Comparison of ENCODE assay signal across 22 cellular contexts in the genomic region with DNA sequence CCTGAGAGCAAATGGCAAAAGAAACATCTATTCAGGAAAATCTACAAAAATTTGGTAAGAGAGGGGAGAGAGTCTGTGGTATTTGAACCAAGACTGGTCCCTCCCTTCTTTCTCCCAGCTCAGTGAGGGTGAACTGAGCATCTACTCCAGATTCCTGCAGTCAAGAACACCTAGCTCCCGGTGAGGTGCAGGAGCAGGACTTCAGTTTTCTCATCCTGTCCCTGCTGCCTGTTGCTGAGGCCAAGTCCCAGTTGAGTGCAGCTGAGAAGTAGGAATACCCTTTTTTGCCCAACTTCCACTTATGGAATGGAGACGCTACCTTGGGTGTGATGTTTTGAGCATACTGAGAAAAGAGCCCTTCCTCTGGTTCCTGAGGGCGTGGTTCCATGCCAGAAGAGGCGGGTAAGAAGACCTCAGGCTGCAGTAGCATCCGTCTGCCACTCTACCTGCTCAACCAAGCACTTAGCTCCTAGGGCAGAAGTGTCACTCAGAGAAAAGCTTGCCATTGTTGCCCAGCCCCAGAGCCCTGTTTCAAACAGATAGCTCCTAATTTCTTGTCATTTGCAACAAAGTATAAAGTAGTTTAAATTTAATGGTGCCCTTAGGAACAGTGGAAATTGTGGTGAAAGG.
A peak's percentile ranks its signal among the peaks of the same experiment; 100 is the strongest.
DNase-seq lines count a peak whose midpoint lies in the region; ATAC-seq and TF ChIP-seq lines count a peak whose summit lies in the region.
"Had no signal": no experiment of that assay in that cellular context is flagged by ENCODE, and none has a peak within 500 bp of the region (broad histone marks: within the 10 kb centered on the region; RNA-seq: fewer than 3 reads in every experiment).

No MANE protein-coding gene starts in this region.

- ATAC-seq in HCT116 (peak; percentile 75; the same call in 1 of the 2 replicates), mucosa of descending colon (peak; percentile 27)

- H3K27me3 ChIP-seq in HCT116 (ENCODE audit: insufficient read depth, low read length): no peaks in the 10 kb centered on the region

- H3K27ac Mint-ChIP-seq in activated CD4-positive, alpha-beta T cell treated with anti-CD3 and anti-CD28 coated beads, Interleukin-2, amount 10 ng/mL, durations not matched to agents 7 days and 5 days: peak overlapping the region; percentile 62
- H3K27ac Mint-ChIP-seq in activated T-helper 1 cell treated with anti-CD3 and anti-CD28 coated beads, Interleukin-12 subunit alpha, Interleukin-12 subunit beta, Interleukin-2, Interleukin-4 antibody, amounts not matched to agents 30 ng/mL and 10 ng/mL and 1 ng/mL, durations not matched to agents 14 hours and 24 hours and 36 hours: peak overlapping the region; percentile 94
- H3K27ac Mint-ChIP-seq: mesothelial cell of epicardium, progenitor cell of endocrine pancreas had no signal

- POLR2A ChIA-PET in activated CD4-positive, alpha-beta T cell treated with anti-CD3 and anti-CD28 coated beads, Interleukin-2, amount 10 ng/mL, durations not matched to agents 7 days and 5 days (lab: Charles Lee): no interaction called here
- POLR2A ChIA-PET in HCT116 (lab: Charles Lee): no interaction called here

- CTCF ChIA-PET in activated CD4-positive, alpha-beta T cell treated with anti-CD3 and anti-CD28 coated beads, Interleukin-2, amount 10 ng/mL, durations not matched to agents 7 days and 5 days (lab: Charles Lee): interaction anchor here (0.5 to 0.6 kb wide), 2 partner anchors 17 to 71 kb away, joined by 3 to 6 read pairs; no protein-coding TSS in a partner anchor
- CTCF ChIA-PET in HCT116 (lab: Charles Lee): no interaction called here

- H3K27me3 Mint-ChIP-seq in activated CD4-positive, alpha-beta T cell treated with anti-CD3 and anti-CD28 coated beads, Interleukin-2, amount 10 ng/mL, durations not matched to agents 7 days and 5 days: no peaks in the 10 kb centered on the region
- H3K27me3 Mint-ChIP-seq in activated T-helper 1 cell treated with anti-CD3 and anti-CD28 coated beads, Interleukin-12 subunit alpha, Interleukin-12 subunit beta, Interleukin-2, Interleukin-4 antibody, amounts not matched to agents 30 ng/mL and 10 ng/mL and 1 ng/mL, durations not matched to agents 14 hours and 24 hours and 36 hours (ENCODE audit: insufficient read depth): no peaks in the 10 kb centered on the region
- H3K27me3 Mint-ChIP-seq: progenitor cell of endocrine pancreas had no signal

- peaks cover 10% of the 10 kb centered on the region for H3K4me1 Mint-ChIP-seq in activated CD4-positive, alpha-beta T cell treated with anti-CD3 and anti-CD28 coated beads, Interleukin-2, amount 10 ng/mL, durations not matched to agents 7 days and 5 days
- H3K4me1 Mint-ChIP-seq in activated T-helper 1 cell treated with anti-CD3 and anti-CD28 coated beads, Interleukin-12 subunit alpha, Interleukin-12 subunit beta, Interleukin-2, Interleukin-4 antibody, amounts not matched to agents 30 ng/mL and 10 ng/mL and 1 ng/mL, durations not matched to agents 14 hours and 24 hours and 36 hours (ENCODE audit: low read depth): peaks cover 19% of the 10 kb centered on the region

- no peak overlapping the region for H3K4me2 ChIP-seq in HCT116 (ENCODE audit: low read length)

- H3K27ac ChIP-seq in HCT116 (ENCODE audit: low read depth, low read length): no peak overlapping the region
- H3K27ac ChIP-seq: RWPE1, thoracic aorta had no signal

- H3K9me3 ChIP-seq in HCT116 (ENCODE audit: control insufficient read depth in 1 of 2, insufficient read depth in 1 of 2, low read depth in 1 of 2, low read length in 2 of 2): no peaks in the 10 kb centered on the region
- H3K9me3 ChIP-seq in mucosa of descending colon: no peaks in the 10 kb centered on the region
- H3K9me3 ChIP-seq: thoracic aorta had no signal

- no peak overlapping the region for H3K4me3 Mint-ChIP-seq in activated CD4-positive, alpha-beta T cell treated with anti-CD3 and anti-CD28 coated beads, Interleukin-2, amount 10 ng/mL, durations not matched to agents 7 days and 5 days
- no peak overlapping the region for H3K4me3 Mint-ChIP-seq in activated T-helper 1 cell treated with anti-CD3 and anti-CD28 coated beads, Interleukin-12 subunit alpha, Interleukin-12 subunit beta, Interleukin-2, Interleukin-4 antibody, amounts not matched to agents 30 ng/mL and 10 ng/mL and 1 ng/mL, durations not matched to agents 14 hours and 24 hours and 36 hours
- H3K4me3 Mint-ChIP-seq: mesothelial cell of epicardium had no signal

- no peaks in the 10 kb centered on the region for H3K79me2 ChIP-seq in HCT116 (ENCODE audit: insufficient read depth, low read length)

- TF ChIP-seq POLR2A in HCT116 (IDR thresholded peaks at IDR 0.05; ENCODE audit: borderline replicate concordance, extremely low read depth, insufficient read depth, insufficient read length): no peak

- RAD21 ChIA-PET in HCT116 (lab: Charles Lee; ENCODE audit: low non-redundant PET in 1 of 2, low total read pairs in 2 of 2, uncharacterized antibody in 2 of 2, unreplicated experiment in 2 of 2): no interaction called here

- no peak overlapping the region for H2AFZ ChIP-seq in HCT116 (ENCODE audit: low read depth, low read length, poor library complexity, severe bottlenecking)

- no TSS peak for BruUV-seq in HCT116 (replicated peaks; lab: Mats Ljungman, UMichigan)

- no peaks in the 10 kb centered on the region for H4K20me1 ChIP-seq in HCT116 (ENCODE audit: insufficient read depth)

- peaks cover 60% of the 10 kb centered on the region for H3K36me3 Mint-ChIP-seq in activated CD4-positive, alpha-beta T cell treated with anti-CD3 and anti-CD28 coated beads, Interleukin-2, amount 10 ng/mL, durations not matched to agents 7 days and 5 days (ENCODE audit: low read depth)
- peaks cover 38% of the 10 kb centered on the region for H3K36me3 Mint-ChIP-seq in activated T-helper 1 cell treated with anti-CD3 and anti-CD28 coated beads, Interleukin-12 subunit alpha, Interleukin-12 subunit beta, Interleukin-2, Interleukin-4 antibody, amounts not matched to agents 30 ng/mL and 10 ng/mL and 1 ng/mL, durations not matched to agents 14 hours and 24 hours and 36 hours (ENCODE audit: low read depth)

- peaks cover 5 to 15% of the 10 kb centered on the region in 2 experiments; a peak in 3 of 4 replicates for H3K36me3 ChIP-seq in HCT116 (ENCODE audit: control insufficient read depth in 1 of 2, insufficient read depth in 2 of 2, low read length in 2 of 2)
- no peaks in the 10 kb centered on the region for H3K36me3 ChIP-seq in mucosa of descending colon (ENCODE audit: low read depth)

- no peak for TF ChIP-seq RAD21 in HCT116 (IDR thresholded peaks at IDR 0.05; ENCODE audit: low read depth)

- no peaks in the 10 kb centered on the region for H3K4me1 ChIP-seq in HCT116 (ENCODE audit: control insufficient read depth in 1 of 2, insufficient read depth in 2 of 2, low read length in 2 of 2)
- H3K4me1 ChIP-seq in mucosa of descending colon (ENCODE audit: low read depth): peaks cover 3% of the 10 kb centered on the region

- no peaks in the 10 kb centered on the region for H3K9me3 Mint-ChIP-seq in activated CD4-positive, alpha-beta T cell treated with anti-CD3 and anti-CD28 coated beads, Interleukin-2, amount 10 ng/mL, durations not matched to agents 7 days and 5 days
- no peaks in the 10 kb centered on the region for H3K9me3 Mint-ChIP-seq in activated T-helper 1 cell treated with anti-CD3 and anti-CD28 coated beads, Interleukin-12 subunit alpha, Interleukin-12 subunit beta, Interleukin-2, Interleukin-4 antibody, amounts not matched to agents 30 ng/mL and 10 ng/mL and 1 ng/mL, durations not matched to agents 14 hours and 24 hours and 36 hours

- intact Hi-C loops in HCT116 (cut with micrococcal nuclease) (no loop called here), mucosa of descending colon (cut with DNase I, micrococcal nuclease) (no loop called here)
- intact Hi-C loops in activated T-helper 1 cell treated with anti-CD3 and anti-CD28 coated beads, Interleukin-12 subunit alpha, Interleukin-12 subunit beta, Interleukin-2, Interleukin-4 antibody, amounts not matched to agents 30 ng/mL and 10 ng/mL and 1 ng/mL, durations not matched to agents 14 hours and 24 hours and 36 hours (cut with micrococcal nuclease): loop anchor here (2.0 to 5.0 kb wide), 5 partner anchors 13 to 221 kb away; no protein-coding TSS in a partner anchor

- TF ChIP-seq CTCF in HCT116 (IDR thresholded peaks at IDR 0.05 in 2 of 3, conservative IDR thresholded peaks at IDR 0.05 in 1 of 3; ENCODE audit: borderline replicate concordance in 1 of 3, insufficient read depth in 1 of 3, low read depth in 2 of 3, low read length in 2 of 3) (no peak), mucosa of descending colon (IDR thresholded peaks at IDR 0.05) (no peak)

- H3K9me2 ChIP-seq in HCT116 (ENCODE audit: insufficient read depth): no peaks in the 10 kb centered on the region

- no peak overlapping the region for H3K4me3 ChIP-seq in HCT116 (replicated peaks in 1 of 2; ENCODE audit: low read depth in 1 of 2, low read length in 2 of 2)
- no peak overlapping the region for H3K4me3 ChIP-seq in mucosa of descending colon
- H3K4me3 ChIP-seq: thoracic aorta had no signal

- DNase-seq in activated CD4-positive, alpha-beta T cell treated with anti-CD3 and anti-CD28 coated beads, Interleukin-2, amount 10 ng/mL, durations not matched to agents 7 days and 5 days: no peak
- no peak for DNase-seq in activated CD4-positive, alpha-beta T cell treated with anti-CD3 and anti-CD28 coated beads, Interleukin-2, amount 50 U/mL, for 4 hours
- DNase-seq in HCT116 (ENCODE audit: low read depth, low spot score) (no peak), mucosa of descending colon (no peak), NCI-H1092 treated with DMSO at 0.1 percent for 48 hours (lab: John Stamatoyannopoulos, UW) (no peak), cerebellar nuclear complex (lab: John Stamatoyannopoulos, UW) (no peak), SKM-1 (lab: John Stamatoyannopoulos, UW; ENCODE audit: unreplicated experiment) (no peak)
- DNase-seq in activated T-helper 1 cell treated with anti-CD3 and anti-CD28 coated beads, Interleukin-12 subunit alpha, Interleukin-12 subunit beta, Interleukin-2, Interleukin-4 antibody, amounts not matched to agents 30 ng/mL and 10 ng/mL and 1 ng/mL, durations not matched to agents 14 hours and 24 hours and 36 hours (ENCODE audit: low spot score): no peak
- DNase-seq: activated effector memory CD4-positive, alpha-beta T cell treated with anti-CD3 and anti-CD28 coated beads, Interleukin-2, amount 50 U/mL, for 16 hours; C1 segment of cervical spinal cord; cortex of kidney; DMS53; foreskin fibroblast; hypothalamus; kidney glomerular epithelial cell; NCI-H1436; NCI-H82; stimulated activated CD8-positive, alpha-beta memory T cell treated with anti-CD3 and anti-CD28 coated beads, Interleukin-4, amount 100 ng/mL, for 48 hours had no signal

- H3K9ac ChIP-seq in HCT116 (ENCODE audit: low read length): no peak overlapping the region

TF ChIP-seq in HCT116, 20 proteins besides CTCF, POLR2A, EP300 and RAD21:
- no peak for TF ChIP-seq ATF3 (IDR thresholded peaks at IDR 0.05)
